In genomic region chr3:14297784-14298236, GRCh38 we compare ENCODE assay signal across 14 cellular contexts.
DNase-seq lines count a peak whose midpoint lies in the region; TF ChIP-seq lines count a peak whose summit lies in the region.
"Had no signal": no experiment of that assay in that cellular context is flagged by ENCODE, and none has a peak within 500 bp of the region (broad histone marks: within the 10 kb centered on the region; RNA-seq: fewer than 3 reads in every experiment).

No MANE protein-coding gene starts in this region.

- no peak overlapping the region for H2BK15ac ChIP-seq in H9 (ENCODE audit: low read depth, low read length)

- H3K36me3 Mint-ChIP-seq in H9 (ENCODE audit: insufficient read depth in 1 of 3, low read depth in 3 of 3): peaks cover 0 to 2% (median 0%) of the 10 kb centered on the region in 3 experiments; a peak in 2 of 7 replicates

- H3K27ac ChIP-seq in H9 (ENCODE audit: insufficient read length, low read depth, low read length) (no peak overlapping the region), hepatocyte (peak overlapping the region; percentile 87), rectal smooth muscle tissue (ENCODE audit: low read depth, low read length) (peak overlapping the region; percentile 58)
- H3K27ac ChIP-seq: SJSA1, spleen, VCaP had no signal

- H3K9ac ChIP-seq in H9 (ENCODE audit: extremely low read depth, insufficient read length, low read length) (no peak overlapping the region), rectal smooth muscle tissue (ENCODE audit: low read length) (no peak overlapping the region)

- peak overlapping the region; percentile 53 for H3K18ac ChIP-seq in H9 (ENCODE audit: insufficient read length, low read depth, low read length)

- no peaks in the 10 kb centered on the region for H3K9me3 Mint-ChIP-seq in H9

- H3K4me3 ChIP-seq in hepatocyte (no peak overlapping the region), rectal smooth muscle tissue (ENCODE audit: low read length) (no peak overlapping the region)
- H3K4me3 ChIP-seq: SJSA1, spleen had no signal

- H4K20me1 ChIP-seq in H9 (ENCODE audit: control insufficient read depth, insufficient read depth, insufficient read length) (no peaks in the 10 kb centered on the region), hepatocyte (ENCODE audit: insufficient read depth, poor library complexity, severe bottlenecking) (no peaks in the 10 kb centered on the region)

- no peak overlapping the region for H2AFZ ChIP-seq in H9 (ENCODE audit: low read length)
- H2AFZ ChIP-seq in hepatocyte: no peak overlapping the region

- TF ChIP-seq CTCF in H9 (conservative IDR thresholded peaks at IDR 0.05) (no peak), hepatocyte (IDR thresholded peaks at IDR 0.05; ENCODE audit: poor library complexity) (no peak), GM13976 (IDR thresholded peaks at IDR 0.05; ENCODE audit: borderline replicate concordance, control extremely low read depth, extremely low read depth, insufficient read depth, missing control alignments) (no peak)

- H3K36me3 ChIP-seq in hepatocyte (replicated peaks; ENCODE audit: insufficient read depth, low read depth) (no peaks in the 10 kb centered on the region), rectal smooth muscle tissue (ENCODE audit: control insufficient read depth, insufficient read depth, low read length) (no peaks in the 10 kb centered on the region)
- H3K36me3 ChIP-seq: SJSA1, spleen had no signal

- no peaks in the 10 kb centered on the region for H3K9me2 ChIP-seq in hepatocyte (replicated peaks; ENCODE audit: insufficient read depth)

- H2BK12ac ChIP-seq in H9 (ENCODE audit: insufficient read length, low read depth, low read length): peak overlapping the region; percentile 51

- H3K4me2 ChIP-seq in H9 (ENCODE audit: insufficient read depth, insufficient read length, low read length) (no peak overlapping the region), hepatocyte (no peak overlapping the region)

- no peaks in the 10 kb centered on the region for H3K79me1 ChIP-seq in H9 (ENCODE audit: insufficient read depth, low read depth, low read length, poor library complexity, severe bottlenecking)

- no peak overlapping the region for H4K5ac ChIP-seq in H9 (ENCODE audit: insufficient read length, low read depth, low read length)

- no peak overlapping the region for H2BK20ac ChIP-seq in H9 (ENCODE audit: low read depth, low read length, poor library complexity, severe bottlenecking)

- no peak overlapping the region for H3K56ac ChIP-seq in H9 (ENCODE audit: insufficient read length, low read depth, low read length)

- no peak overlapping the region for H3T11ph ChIP-seq in H9 (ENCODE audit: low read length)

- WGBS in H9 (ENCODE audit: extremely low coverage, insufficient read length, low lambda C conversion rate): no CpG with 5 or more reads among the region's 37 CpGs
- WGBS in hepatocyte (ENCODE audit: low lambda C conversion rate, missing lambda C conversion rate): 97% methylated on average over 14 of the region's 37 CpGs

- H3K27me3 ChIP-seq in H9 (ENCODE audit: insufficient read depth, low read length) (no peaks in the 10 kb centered on the region; the same call in 1 of the 2 replicates), hepatocyte (no peaks in the 10 kb centered on the region), rectal smooth muscle tissue (ENCODE audit: control insufficient read depth, insufficient read depth, low read length) (no peaks in the 10 kb centered on the region)
- H3K27me3 ChIP-seq: SJSA1 had no signal

- in situ Hi-C loops in GM13976 (cut with MboI; ENCODE audit: low sequenced_read_pairs, unreplicated experiment): no loop called here

- H3K79me2 ChIP-seq in H9 (ENCODE audit: insufficient read depth, low read length) (no peaks in the 10 kb centered on the region), hepatocyte (no peaks in the 10 kb centered on the region)

- H2BK5ac ChIP-seq in H9 (ENCODE audit: insufficient read length, low read length): no peak overlapping the region

- H3K4me1 ChIP-seq in H9 (ENCODE audit: insufficient read depth, low read length) (no peaks in the 10 kb centered on the region; the same call in 1 of the 2 replicates), hepatocyte (ENCODE audit: insufficient read depth) (peaks cover 27% of the 10 kb centered on the region), rectal smooth muscle tissue (ENCODE audit: control insufficient read depth, insufficient read depth, low read length) (peaks cover 5% of the 10 kb centered on the region)

- DNase-seq in H9: no peak
- peak; percentile 56 for DNase-seq in astrocyte of the hippocampus (ENCODE audit: low read depth, low spot score)
- DNase-seq in hepatocyte (ENCODE audit: low spot score): no peak
- DNase-seq in OCI-M2 (lab: John Stamatoyannopoulos, UW; ENCODE audit: unreplicated experiment): no peak
- DNase-seq in GM13976 (ENCODE audit: low spot score): no peak
- no peak for DNase-seq in germinal center (ENCODE audit: low spot score)
- no peak for DNase-seq in stimulated activated CD4-positive, alpha-beta T cell treated with anti-CD3 and anti-CD28 coated beads, Interleukin-4, amount 100 ng/mL, for 1 hour
- DNase-seq: activated T-cell treated with anti-CD3 and anti-CD28 coated beads for 4 hours, endodermal cell, NCI-H526 treated with DMSO at 0.1 percent for 48 hours, spleen had no signal

- no peak overlapping the region for H2BK120ac ChIP-seq in H9 (ENCODE audit: low read depth, low read length, poor library complexity, severe bottlenecking)

- no peaks in the 10 kb centered on the region for H3K9me3 ChIP-seq in H9 (ENCODE audit: control insufficient read depth, low read depth, low read length)
- H3K9me3 ChIP-seq in hepatocyte (ENCODE audit: low read depth): no peaks in the 10 kb centered on the region
- H3K9me3 ChIP-seq: SJSA1, spleen had no signal

- no peaks in the 10 kb centered on the region for H3K23me2 ChIP-seq in H9 (ENCODE audit: insufficient read length, low read depth, low read length, poor library complexity, severe bottlenecking)

- H4K91ac ChIP-seq in H9 (ENCODE audit: insufficient read length, low read depth, low read length): no peak overlapping the region

- H4K8ac ChIP-seq in H9 (replicated peaks; ENCODE audit: insufficient read length, low read depth, low read length): no peak overlapping the region

- no peak overlapping the region for H3K23ac ChIP-seq in H9 (ENCODE audit: insufficient read length, low read depth, low read length)

- peaks cover 15 to 19% of the 10 kb centered on the region in 2 experiments for H3K4me1 Mint-ChIP-seq in H9
- H3K4me1 Mint-ChIP-seq: endodermal cell had no signal

- peaks cover 11% of the 10 kb centered on the region; the same call in 1 of the 2 replicates for H3K27me3 Mint-ChIP-seq in H9 (ENCODE audit: low read depth)

- H3K4me3 Mint-ChIP-seq in H9: no peak overlapping the region
- H3K4me3 Mint-ChIP-seq: endodermal cell had no signal

- H3K14ac ChIP-seq in H9 (ENCODE audit: insufficient read depth, low read length): no peak overlapping the region; the same call in 1 of the 2 replicates

- H3K27ac Mint-ChIP-seq in H9: no peak overlapping the region
- H3K27ac Mint-ChIP-seq: endodermal cell had no signal

- no peak overlapping the region for H3K4ac ChIP-seq in H9 (ENCODE audit: low read depth, low read length)

- H2AK5ac ChIP-seq in H9 (ENCODE audit: insufficient read length, low read length): no peak overlapping the region
